19 cellular contexts compared by ENCODE assay signal in genomic region chr18:10242922-10243680, GRCh38.
DNase-seq lines count a peak whose midpoint lies in the region; ATAC-seq and TF ChIP-seq lines count a peak whose summit lies in the region.
"Had no signal": no experiment of that assay in that cellular context is flagged by ENCODE, and none has a peak within 500 bp of the region (broad histone marks: within the 10 kb centered on the region; RNA-seq: fewer than 3 reads in every experiment).

No MANE protein-coding gene starts in this region.

- H3K27me3 Mint-ChIP-seq in type B pancreatic cell, result no peaks in the 10 kb centered on the region
- H3K27me3 Mint-ChIP-seq: activated CD4-positive, alpha-beta T cell treated with anti-CD3 and anti-CD28 coated beads, Interleukin-2, amount 10 ng/mL, durations not matched to agents 7 days and 5 days; memory B cell had no signal

- peak overlapping the region; percentile 49 for H3K4me3 Mint-ChIP-seq in type B pancreatic cell
- H3K4me3 Mint-ChIP-seq: activated CD4-positive, alpha-beta T cell treated with anti-CD3 and anti-CD28 coated beads, Interleukin-2, amount 10 ng/mL, durations not matched to agents 7 days and 5 days; activated naive CD4-positive, alpha-beta T cell treated with anti-CD3 and anti-CD28 coated beads for 36 hours; memory B cell; nephron progenitor cell; stimulated activated effector memory CD8-positive, alpha-beta T cell treated with anti-CD3 and anti-CD28 coated beads, Interleukin-12 subunit alpha, Interleukin-12 subunit beta, amount 100 ng/mL, for 72 hours had no signal

- no peaks in the 10 kb centered on the region for H3K36me3 ChIP-seq in SK-N-MC (ENCODE audit: insufficient read depth, low read length)
- H3K36me3 ChIP-seq: BLaER1 treated with 17β-estradiol and CSF1 and Interleukin-3, amounts not matched to agents 10 nM and 100 nM; tibial artery had no signal

- H3K9me3 ChIP-seq in SK-N-MC (ENCODE audit: low read depth, low read length), result no peaks in the 10 kb centered on the region
- H3K9me3 ChIP-seq: BLaER1 treated with 17β-estradiol and CSF1 and Interleukin-3, amounts not matched to agents 10 nM and 100 nM; tibial artery had no signal

- H3K36me3 Mint-ChIP-seq in type B pancreatic cell, result no peaks in the 10 kb centered on the region
- H3K36me3 Mint-ChIP-seq: memory B cell; stimulated activated effector memory CD8-positive, alpha-beta T cell treated with anti-CD3 and anti-CD28 coated beads, Interleukin-12 subunit alpha, Interleukin-12 subunit beta, amount 100 ng/mL, for 72 hours had no signal

- no peak for ATAC-seq in GM18519 (IDR thresholded peaks at IDR 0.05; ENCODE audit: low FRiP score, unreplicated experiment)
- no peak for ATAC-seq in Right ventricle myocardium inferior
- no peak for ATAC-seq in left colon
- ATAC-seq: stimulated activated effector memory CD8-positive, alpha-beta T cell treated with anti-CD3 and anti-CD28 coated beads, Interleukin-12 subunit alpha, Interleukin-12 subunit beta, amount 100 ng/mL, for 72 hours had no signal

- no peak overlapping the region for H3K4me3 ChIP-seq in SK-N-MC
- H3K4me3 ChIP-seq: BLaER1 treated with 17β-estradiol and CSF1 and Interleukin-3, amounts not matched to agents 10 nM and 100 nM; tibial artery had no signal

- peak overlapping the region; percentile 37; the same call in 1 of the 2 replicates for H3K27ac ChIP-seq in SK-N-MC
- H3K27ac ChIP-seq: BLaER1 treated with 17β-estradiol and CSF1 and Interleukin-3, amounts not matched to agents 10 nM and 100 nM; tibial artery had no signal

- intact Hi-C loops in Right ventricle myocardium inferior (cut with DNase I) (loop anchor here (10.0 kb wide), 2 partner anchors 162 to 272 kb away; no protein-coding TSS in a partner anchor), left colon (cut with DNase I, micrococcal nuclease) (no loop called here)

- peak overlapping the region; percentile 61 for H3K27ac Mint-ChIP-seq in type B pancreatic cell
- H3K27ac Mint-ChIP-seq: activated CD4-positive, alpha-beta T cell treated with anti-CD3 and anti-CD28 coated beads, Interleukin-2, amount 10 ng/mL, durations not matched to agents 7 days and 5 days; activated naive CD4-positive, alpha-beta T cell treated with anti-CD3 and anti-CD28 coated beads for 36 hours; memory B cell; nephron progenitor cell; stimulated activated effector memory CD8-positive, alpha-beta T cell treated with anti-CD3 and anti-CD28 coated beads, Interleukin-12 subunit alpha, Interleukin-12 subunit beta, amount 100 ng/mL, for 72 hours had no signal

- no peak overlapping the region for H3K9ac ChIP-seq in SK-N-MC (ENCODE audit: insufficient read length)
- H3K9ac ChIP-seq: BLaER1 treated with 17β-estradiol and CSF1 and Interleukin-3, amounts not matched to agents 10 nM and 100 nM had no signal

- TF ChIP-seq CTCF in type B pancreatic cell (conservative IDR thresholded peaks at IDR 0.05), result no peak

- H3K4me1 Mint-ChIP-seq in type B pancreatic cell (ENCODE audit: unreplicated experiment), result peaks cover 45% of the 10 kb centered on the region
- H3K4me1 Mint-ChIP-seq: activated CD4-positive, alpha-beta T cell treated with anti-CD3 and anti-CD28 coated beads, Interleukin-2, amount 10 ng/mL, durations not matched to agents 7 days and 5 days; memory B cell; stimulated activated effector memory CD8-positive, alpha-beta T cell treated with anti-CD3 and anti-CD28 coated beads, Interleukin-12 subunit alpha, Interleukin-12 subunit beta, amount 100 ng/mL, for 72 hours had no signal

- DNase-seq in NCI-H2171 treated with DMSO at 0.1 percent for 48 hours (lab: John Stamatoyannopoulos, UW), result peak; percentile 10
- DNase-seq in NCI-H2171 (lab: John Stamatoyannopoulos, UW), result no peak
- DNase-seq in SK-N-MC (ENCODE audit: low read depth, low spot score), result no peak
- peak; percentile 67 for DNase-seq in iPS-NIHi7 (ENCODE audit: extremely low spot score)
- DNase-seq in type B pancreatic cell (ENCODE audit: extremely low spot score, unreplicated experiment), result no peak
- no peak for DNase-seq in Right ventricle myocardium inferior (ENCODE audit: missing footprints)
- no peak for DNase-seq in left colon
- DNase-seq: activated CD4-positive, alpha-beta T cell treated with anti-CD3 and anti-CD28 coated beads, Interleukin-2, amount 10 ng/mL, durations not matched to agents 7 days and 5 days; activated naive CD4-positive, alpha-beta T cell treated with anti-CD3 and anti-CD28 coated beads for 36 hours; activated T-cell treated with anti-CD3 and anti-CD28 coated beads for 4 hours; DMS53; NCI-H187; NCI-H774; nephron progenitor cell; tibial artery had no signal

- H3K9me3 Mint-ChIP-seq in type B pancreatic cell, result no peaks in the 10 kb centered on the region
- H3K9me3 Mint-ChIP-seq: activated CD4-positive, alpha-beta T cell treated with anti-CD3 and anti-CD28 coated beads, Interleukin-2, amount 10 ng/mL, durations not matched to agents 7 days and 5 days; activated naive CD4-positive, alpha-beta T cell treated with anti-CD3 and anti-CD28 coated beads for 36 hours; memory B cell; nephron progenitor cell; stimulated activated effector memory CD8-positive, alpha-beta T cell treated with anti-CD3 and anti-CD28 coated beads, Interleukin-12 subunit alpha, Interleukin-12 subunit beta, amount 100 ng/mL, for 72 hours had no signal

Comparison
In these comparisons a context has a peak if more than half of its experiments do, and no peak if none do; other contexts are left out.
1. DNase-seq: peak in NCI-H2171 treated with DMSO at 0.1 percent for 48 hours (single experiment) and iPS-NIHi7 (single experiment); none in NCI-H2171 (single experiment), SK-N-MC (single experiment), type B pancreatic cell (single experiment), Right ventricle myocardium inferior (single experiment) and left colon (0 of 2).